In the genomic region with DNA sequence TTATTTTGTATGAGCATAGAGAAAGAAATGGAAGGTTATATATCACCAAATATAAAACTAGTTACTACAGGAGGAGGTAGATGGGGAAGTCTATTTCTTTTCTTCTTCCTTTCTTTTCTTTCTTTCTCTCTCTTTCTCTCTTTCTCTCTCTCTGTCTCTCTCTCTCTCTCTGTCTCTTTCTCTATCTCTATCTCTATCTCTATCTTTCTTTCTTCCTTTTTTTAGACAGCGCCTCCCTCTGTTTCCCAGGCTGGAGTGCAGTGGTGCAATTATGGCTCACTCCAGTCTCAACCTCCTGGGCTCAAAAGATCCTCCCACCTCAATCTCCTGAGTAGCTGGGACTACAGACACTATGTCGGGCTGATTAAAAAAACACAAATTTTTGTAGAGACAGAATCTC, we compare ENCODE assay signal across 21 cellular contexts.
"Had no signal": no experiment of that assay in that cellular context is flagged by ENCODE, and none has a peak within 500 bp of the region (broad histone marks: within the 10 kb centered on the region; RNA-seq: fewer than 3 reads in every experiment).

No MANE protein-coding gene starts in this region.

- DNase-seq: activated CD4-positive, alpha-beta T cell treated with anti-CD3 and anti-CD28 coated beads for 4 hours; activated CD8-positive, alpha-beta memory T cell treated with anti-CD3 and anti-CD28 coated beads, Interleukin-2, amount 50 U/mL, for 4 hours; activated CD8-positive, alpha-beta T cell treated with anti-CD3 and anti-CD28 coated beads for 36 hours; activated gamma-delta T cell treated with Interleukin-2 at 50 U/mL for 16 hours; activated naive CD4-positive, alpha-beta T cell treated with anti-CD3 and anti-CD28 coated beads, Interleukin-2, amount 10 ng/mL, durations not matched to agents 7 days and 5 days; activated naive CD8-positive, alpha-beta T cell treated with anti-CD3 and anti-CD28 coated beads for 36 hours; activated T-cell treated with anti-CD3 and anti-CD28 coated beads, Interleukin-2, amount 50 U/mL, for 72 hours; brain microvascular endothelial cell; MV-4-11; NCI-H1092 treated with DMSO at 0.1 percent for 48 hours; NCI-H1417 treated with DMSO at 0.1 percent for 48 hours; NCI-H187; NCI-H2081; NCI-H510A treated with DMSO at 0.1 percent for 48 hours; NCI-H69; NK-92 treated with Interleukin-12 subunit alpha and Interleukin-12 subunit beta, amount 100 ng/mL, for 24 hours; SHP77 treated with DMSO at 0.1 percent for 48 hours had no signal

- H3K4me3 Mint-ChIP-seq: activated CD8-positive, alpha-beta T cell treated with anti-CD3 and anti-CD28 coated beads for 36 hours; activated naive CD4-positive, alpha-beta T cell treated with anti-CD3 and anti-CD28 coated beads, Interleukin-2, amount 10 ng/mL, durations not matched to agents 7 days and 5 days; activated naive CD8-positive, alpha-beta T cell treated with anti-CD3 and anti-CD28 coated beads for 36 hours; activated T-cell treated with anti-CD3 and anti-CD28 coated beads, Interleukin-2, amount 50 U/mL, for 72 hours; T-helper 1 cell treated with Interleukin-12 subunit alpha and Interleukin-12 subunit beta and Interleukin-4 antibody, amounts not matched to agents 30 μg/mL and 1 μg/mL, for 36 hours had no signal

- H3K4me3 ChIP-seq: cardiac muscle cell had no signal

- H3K27me3 Mint-ChIP-seq: activated CD8-positive, alpha-beta T cell treated with anti-CD3 and anti-CD28 coated beads for 36 hours; activated naive CD8-positive, alpha-beta T cell treated with anti-CD3 and anti-CD28 coated beads for 36 hours had no signal

- H3K27me3 ChIP-seq: brain microvascular endothelial cell had no signal

- H3K36me3 ChIP-seq: brain microvascular endothelial cell, cardiac muscle cell had no signal

- H3K4me1 Mint-ChIP-seq: activated naive CD4-positive, alpha-beta T cell treated with anti-CD3 and anti-CD28 coated beads, Interleukin-2, amount 10 ng/mL, durations not matched to agents 7 days and 5 days had no signal

- H3K27ac Mint-ChIP-seq: activated CD8-positive, alpha-beta T cell treated with anti-CD3 and anti-CD28 coated beads for 36 hours; activated naive CD4-positive, alpha-beta T cell treated with anti-CD3 and anti-CD28 coated beads, Interleukin-2, amount 10 ng/mL, durations not matched to agents 7 days and 5 days; activated naive CD8-positive, alpha-beta T cell treated with anti-CD3 and anti-CD28 coated beads for 36 hours; activated T-cell treated with anti-CD3 and anti-CD28 coated beads, Interleukin-2, amount 50 U/mL, for 72 hours; activated T-helper 2 cell treated with anti-CD3 and anti-CD28 coated beads, Interferon-gamma antibody, Interleukin-2, Interleukin-4, amounts not matched to agents 10 μg/mL and 5 μg/mL and 100 μg/mL, durations not matched to agents 14 hours and 24 hours and 36 hours; T-helper 1 cell treated with Interleukin-12 subunit alpha and Interleukin-12 subunit beta and Interleukin-4 antibody, amounts not matched to agents 30 μg/mL and 1 μg/mL, for 36 hours had no signal

- ATAC-seq: activated CD4-positive, CD25-positive, alpha-beta regulatory T cell treated with anti-CD3 and anti-CD28 coated beads, Interleukin-2, amount 50 U/mL, for 24 hours; activated CD8-positive, alpha-beta T cell treated with anti-CD3 and anti-CD28 coated beads for 36 hours; activated T-cell treated with anti-CD3 and anti-CD28 coated beads, Interleukin-2, amount 50 U/mL, for 72 hours had no signal

- H3K27ac ChIP-seq: brain microvascular endothelial cell, cardiac muscle cell had no signal
